ENCODE assay signal across 1 cellular context in the genomic region with DNA sequence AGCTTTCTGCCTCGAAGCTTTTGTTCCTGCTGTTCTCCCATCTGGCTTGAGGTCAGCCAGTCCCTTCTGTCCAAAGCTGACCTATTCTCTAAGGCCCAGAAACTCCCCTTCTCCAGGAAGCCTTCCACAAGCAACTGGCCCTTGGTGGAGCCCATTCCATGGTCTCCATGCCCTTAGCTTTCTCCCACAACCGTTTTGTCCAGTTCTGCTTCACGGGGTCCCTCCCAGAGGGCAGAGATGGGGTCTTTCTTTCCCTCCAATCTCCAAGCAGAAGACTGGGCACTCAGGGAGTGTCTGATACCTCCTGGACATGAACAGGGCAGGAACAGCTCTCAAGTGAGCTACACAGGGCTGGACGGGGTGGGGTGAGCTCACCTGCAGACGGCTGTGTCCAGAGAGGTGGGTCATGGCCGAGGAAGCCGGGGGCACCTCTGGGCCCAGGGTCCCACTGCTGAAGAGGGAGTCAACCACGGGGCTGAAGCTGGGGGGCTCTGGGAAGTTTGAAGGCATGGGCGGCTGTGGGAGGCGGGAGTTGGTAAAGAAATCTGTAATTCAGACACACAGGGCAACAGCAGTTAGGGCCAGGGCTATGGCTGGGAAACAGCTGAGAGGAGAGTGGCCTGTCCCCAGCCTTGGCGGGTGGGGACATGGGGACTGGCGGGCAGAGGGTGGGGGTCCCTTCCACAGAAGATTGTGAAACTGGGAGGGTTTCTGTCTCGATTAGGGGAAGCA.
TF ChIP-seq lines count a peak whose summit lies in the region.

No MANE protein-coding gene starts in this region.

TF ChIP-seq in HepG2, 621 proteins besides CTCF, POLR2A, EP300 and RAD21 (continued from another document and continues in another):
- TF ChIP-seq HNRNPLL (IDR thresholded peaks at IDR 0.05; ENCODE audit: low read depth, low read length, poor library complexity, severe bottlenecking) (peak; percentile 52), ZNF33A (CRISPR knock-in tag; IDR thresholded peaks at IDR 0.05; ENCODE audit: borderline replicate concordance) (no peak), MED1 (CRISPR knock-in tag; IDR thresholded peaks at IDR 0.05) (no peak), PCBP2 (optimal IDR thresholded peaks at IDR 0.05; ENCODE audit: low read depth, low read length, poor library complexity, severe bottlenecking) (peak; percentile 28), MED8 (CRISPR knock-in tag; IDR thresholded peaks at IDR 0.05; ENCODE audit: insufficient replicate concordance) (no peak), ZSCAN25 (CRISPR knock-in tag; IDR thresholded peaks at IDR 0.05) (no peak), SRSF1 (optimal IDR thresholded peaks at IDR 0.05; ENCODE audit: low read depth, low read length) (no peak), TOPORS (CRISPR knock-in tag; IDR thresholded peaks at IDR 0.05) (peak; percentile 45; the same call in 1 of the 2 replicates), IKZF1 (IDR thresholded peaks at IDR 0.05) (no peak), NFRKB (IDR thresholded peaks at IDR 0.05) (no peak), ZNF530 (CRISPR knock-in tag; IDR thresholded peaks at IDR 0.05; ENCODE audit: low read depth) (no peak), ZNF615 (CRISPR knock-in tag; IDR thresholded peaks at IDR 0.05; ENCODE audit: borderline replicate concordance) (no peak), JDP2 (CRISPR knock-in tag; IDR thresholded peaks at IDR 0.05; ENCODE audit: borderline replicate concordance) (no peak), BORCS8-MEF2B (CRISPR knock-in tag; IDR thresholded peaks at IDR 0.05) (0 out of 2 replicates have a peak, but pooled peaks have one; percentile 30), ZNF720 (CRISPR knock-in tag; IDR thresholded peaks at IDR 0.05) (no peak), JUNB (CRISPR knock-in tag; IDR thresholded peaks at IDR 0.05; ENCODE audit: borderline replicate concordance) (0 out of 2 replicates have a peak, but pooled peaks have one; percentile 1), ZFP90 (CRISPR knock-in tag; IDR thresholded peaks at IDR 0.05; ENCODE audit: borderline replicate concordance) (no peak), ZNF12 (CRISPR knock-in tag; IDR thresholded peaks at IDR 0.05) (no peak), NFE2L1 (CRISPR knock-in tag; IDR thresholded peaks at IDR 0.05; ENCODE audit: borderline replicate concordance) (no peak), ZNF589 (CRISPR knock-in tag; conservative IDR thresholded peaks at IDR 0.05) (no peak), KAT7 (CRISPR knock-in tag; IDR thresholded peaks at IDR 0.05; ENCODE audit: borderline replicate concordance) (no peak), CAMTA2 (CRISPR knock-in tag; IDR thresholded peaks at IDR 0.05; ENCODE audit: borderline replicate concordance) (no peak), ZFP36 (IDR thresholded peaks at IDR 0.05; ENCODE audit: borderline replicate concordance, low read depth, low read length, partially characterized antibody) (no peak), MZF1 (CRISPR knock-in tag; IDR thresholded peaks at IDR 0.05; ENCODE audit: borderline replicate concordance) (no peak), ZNF33B (CRISPR knock-in tag; IDR thresholded peaks at IDR 0.05) (no peak), TOE1 (CRISPR knock-in tag; IDR thresholded peaks at IDR 0.05) (no peak), ZNF709 (CRISPR knock-in tag; IDR thresholded peaks at IDR 0.05) (no peak), ZFP41 (CRISPR knock-in tag; IDR thresholded peaks at IDR 0.05; ENCODE audit: borderline replicate concordance) (no peak), CCAR2 (optimal IDR thresholded peaks at IDR 0.05; ENCODE audit: low read depth, low read length) (peak; percentile 61), ZNF30 (CRISPR knock-in tag; IDR thresholded peaks at IDR 0.05) (no peak), GABPA (IDR thresholded peaks at IDR 0.05; ENCODE audit: low read depth, low read length) (no peak), GABPA (CRISPR knock-in tag; IDR thresholded peaks at IDR 0.05; ENCODE audit: low read depth) (no peak), ZNF562 (CRISPR knock-in tag; IDR thresholded peaks at IDR 0.05; ENCODE audit: borderline replicate concordance) (no peak), POGZ (CRISPR knock-in tag; IDR thresholded peaks at IDR 0.05) (no peak)
- TF ChIP-seq, protein P1, sequence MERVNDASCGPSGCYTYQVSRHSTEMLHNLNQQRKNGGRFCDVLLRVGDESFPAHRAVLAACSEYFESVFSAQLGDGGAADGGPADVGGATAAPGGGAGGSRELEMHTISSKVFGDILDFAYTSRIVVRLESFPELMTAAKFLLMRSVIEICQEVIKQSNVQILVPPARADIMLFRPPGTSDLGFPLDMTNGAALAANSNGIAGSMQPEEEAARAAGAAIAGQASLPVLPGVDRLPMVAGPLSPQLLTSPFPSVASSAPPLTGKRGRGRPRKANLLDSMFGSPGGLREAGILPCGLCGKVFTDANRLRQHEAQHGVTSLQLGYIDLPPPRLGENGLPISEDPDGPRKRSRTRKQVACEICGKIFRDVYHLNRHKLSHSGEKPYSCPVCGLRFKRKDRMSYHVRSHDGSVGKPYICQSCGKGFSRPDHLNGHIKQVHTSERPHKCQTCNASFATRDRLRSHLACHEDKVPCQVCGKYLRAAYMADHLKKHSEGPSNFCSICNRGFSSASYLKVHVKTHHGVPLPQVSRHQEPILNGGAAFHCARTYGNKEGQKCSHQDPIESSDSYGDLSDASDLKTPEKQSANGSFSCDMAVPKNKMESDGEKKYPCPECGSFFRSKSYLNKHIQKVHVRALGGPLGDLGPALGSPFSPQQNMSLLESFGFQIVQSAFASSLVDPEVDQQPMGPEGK (CRISPR knock-in tag; IDR thresholded peaks at IDR 0.05), result 0 out of 2 replicates have a peak, but pooled peaks have one; percentile 52
- TF ChIP-seq, protein P2, sequence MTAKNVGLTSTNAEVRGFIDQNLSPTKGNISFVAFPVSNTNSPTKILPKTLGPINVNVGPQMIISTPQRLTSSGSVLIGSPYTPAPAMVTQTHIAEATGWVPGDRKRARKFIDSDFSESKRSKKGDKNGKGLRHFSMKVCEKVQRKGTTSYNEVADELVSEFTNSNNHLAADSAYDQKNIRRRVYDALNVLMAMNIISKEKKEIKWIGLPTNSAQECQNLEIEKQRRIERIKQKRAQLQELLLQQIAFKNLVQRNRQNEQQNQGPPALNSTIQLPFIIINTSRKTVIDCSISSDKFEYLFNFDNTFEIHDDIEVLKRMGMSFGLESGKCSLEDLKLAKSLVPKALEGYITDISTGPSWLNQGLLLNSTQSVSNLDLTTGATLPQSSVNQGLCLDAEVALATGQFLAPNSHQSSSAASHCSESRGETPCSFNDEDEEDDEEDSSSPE (CRISPR knock-in tag; IDR thresholded peaks at IDR 0.05), result no peak
- TF ChIP-seq, protein P3, sequence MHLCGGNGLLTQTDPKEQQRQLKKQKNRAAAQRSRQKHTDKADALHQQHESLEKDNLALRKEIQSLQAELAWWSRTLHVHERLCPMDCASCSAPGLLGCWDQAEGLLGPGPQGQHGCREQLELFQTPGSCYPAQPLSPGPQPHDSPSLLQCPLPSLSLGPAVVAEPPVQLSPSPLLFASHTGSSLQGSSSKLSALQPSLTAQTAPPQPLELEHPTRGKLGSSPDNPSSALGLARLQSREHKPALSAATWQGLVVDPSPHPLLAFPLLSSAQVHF (CRISPR knock-in tag; IDR thresholded peaks at IDR 0.05), result no peak
- TF ChIP-seq, protein P4, sequence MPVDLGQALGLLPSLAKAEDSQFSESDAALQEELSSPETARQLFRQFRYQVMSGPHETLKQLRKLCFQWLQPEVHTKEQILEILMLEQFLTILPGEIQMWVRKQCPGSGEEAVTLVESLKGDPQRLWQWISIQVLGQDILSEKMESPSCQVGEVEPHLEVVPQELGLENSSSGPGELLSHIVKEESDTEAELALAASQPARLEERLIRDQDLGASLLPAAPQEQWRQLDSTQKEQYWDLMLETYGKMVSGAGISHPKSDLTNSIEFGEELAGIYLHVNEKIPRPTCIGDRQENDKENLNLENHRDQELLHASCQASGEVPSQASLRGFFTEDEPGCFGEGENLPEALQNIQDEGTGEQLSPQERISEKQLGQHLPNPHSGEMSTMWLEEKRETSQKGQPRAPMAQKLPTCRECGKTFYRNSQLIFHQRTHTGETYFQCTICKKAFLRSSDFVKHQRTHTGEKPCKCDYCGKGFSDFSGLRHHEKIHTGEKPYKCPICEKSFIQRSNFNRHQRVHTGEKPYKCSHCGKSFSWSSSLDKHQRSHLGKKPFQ (CRISPR knock-in tag; IDR thresholded peaks at IDR 0.05; ENCODE audit: insufficient replicate concordance), result no peak
- TF ChIP-seq, protein P5, sequence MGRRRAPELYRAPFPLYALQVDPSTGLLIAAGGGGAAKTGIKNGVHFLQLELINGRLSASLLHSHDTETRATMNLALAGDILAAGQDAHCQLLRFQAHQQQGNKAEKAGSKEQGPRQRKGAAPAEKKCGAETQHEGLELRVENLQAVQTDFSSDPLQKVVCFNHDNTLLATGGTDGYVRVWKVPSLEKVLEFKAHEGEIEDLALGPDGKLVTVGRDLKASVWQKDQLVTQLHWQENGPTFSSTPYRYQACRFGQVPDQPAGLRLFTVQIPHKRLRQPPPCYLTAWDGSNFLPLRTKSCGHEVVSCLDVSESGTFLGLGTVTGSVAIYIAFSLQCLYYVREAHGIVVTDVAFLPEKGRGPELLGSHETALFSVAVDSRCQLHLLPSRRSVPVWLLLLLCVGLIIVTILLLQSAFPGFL (CRISPR knock-in tag; IDR thresholded peaks at IDR 0.05), result no peak
- TF ChIP-seq, protein P6, sequence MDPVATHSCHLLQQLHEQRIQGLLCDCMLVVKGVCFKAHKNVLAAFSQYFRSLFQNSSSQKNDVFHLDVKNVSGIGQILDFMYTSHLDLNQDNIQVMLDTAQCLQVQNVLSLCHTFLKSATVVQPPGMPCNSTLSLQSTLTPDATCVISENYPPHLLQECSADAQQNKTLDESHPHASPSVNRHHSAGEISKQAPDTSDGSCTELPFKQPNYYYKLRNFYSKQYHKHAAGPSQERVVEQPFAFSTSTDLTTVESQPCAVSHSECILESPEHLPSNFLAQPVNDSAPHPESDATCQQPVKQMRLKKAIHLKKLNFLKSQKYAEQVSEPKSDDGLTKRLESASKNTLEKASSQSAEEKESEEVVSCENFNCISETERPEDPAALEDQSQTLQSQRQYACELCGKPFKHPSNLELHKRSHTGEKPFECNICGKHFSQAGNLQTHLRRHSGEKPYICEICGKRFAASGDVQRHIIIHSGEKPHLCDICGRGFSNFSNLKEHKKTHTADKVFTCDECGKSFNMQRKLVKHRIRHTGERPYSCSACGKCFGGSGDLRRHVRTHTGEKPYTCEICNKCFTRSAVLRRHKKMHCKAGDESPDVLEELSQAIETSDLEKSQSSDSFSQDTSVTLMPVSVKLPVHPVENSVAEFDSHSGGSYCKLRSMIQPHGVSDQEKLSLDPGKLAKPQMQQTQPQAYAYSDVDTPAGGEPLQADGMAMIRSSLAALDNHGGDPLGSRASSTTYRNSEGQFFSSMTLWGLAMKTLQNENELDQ (CRISPR knock-in tag; IDR thresholded peaks at IDR 0.05; ENCODE audit: borderline replicate concordance), result no peak
- TF ChIP-seq, protein P7, sequence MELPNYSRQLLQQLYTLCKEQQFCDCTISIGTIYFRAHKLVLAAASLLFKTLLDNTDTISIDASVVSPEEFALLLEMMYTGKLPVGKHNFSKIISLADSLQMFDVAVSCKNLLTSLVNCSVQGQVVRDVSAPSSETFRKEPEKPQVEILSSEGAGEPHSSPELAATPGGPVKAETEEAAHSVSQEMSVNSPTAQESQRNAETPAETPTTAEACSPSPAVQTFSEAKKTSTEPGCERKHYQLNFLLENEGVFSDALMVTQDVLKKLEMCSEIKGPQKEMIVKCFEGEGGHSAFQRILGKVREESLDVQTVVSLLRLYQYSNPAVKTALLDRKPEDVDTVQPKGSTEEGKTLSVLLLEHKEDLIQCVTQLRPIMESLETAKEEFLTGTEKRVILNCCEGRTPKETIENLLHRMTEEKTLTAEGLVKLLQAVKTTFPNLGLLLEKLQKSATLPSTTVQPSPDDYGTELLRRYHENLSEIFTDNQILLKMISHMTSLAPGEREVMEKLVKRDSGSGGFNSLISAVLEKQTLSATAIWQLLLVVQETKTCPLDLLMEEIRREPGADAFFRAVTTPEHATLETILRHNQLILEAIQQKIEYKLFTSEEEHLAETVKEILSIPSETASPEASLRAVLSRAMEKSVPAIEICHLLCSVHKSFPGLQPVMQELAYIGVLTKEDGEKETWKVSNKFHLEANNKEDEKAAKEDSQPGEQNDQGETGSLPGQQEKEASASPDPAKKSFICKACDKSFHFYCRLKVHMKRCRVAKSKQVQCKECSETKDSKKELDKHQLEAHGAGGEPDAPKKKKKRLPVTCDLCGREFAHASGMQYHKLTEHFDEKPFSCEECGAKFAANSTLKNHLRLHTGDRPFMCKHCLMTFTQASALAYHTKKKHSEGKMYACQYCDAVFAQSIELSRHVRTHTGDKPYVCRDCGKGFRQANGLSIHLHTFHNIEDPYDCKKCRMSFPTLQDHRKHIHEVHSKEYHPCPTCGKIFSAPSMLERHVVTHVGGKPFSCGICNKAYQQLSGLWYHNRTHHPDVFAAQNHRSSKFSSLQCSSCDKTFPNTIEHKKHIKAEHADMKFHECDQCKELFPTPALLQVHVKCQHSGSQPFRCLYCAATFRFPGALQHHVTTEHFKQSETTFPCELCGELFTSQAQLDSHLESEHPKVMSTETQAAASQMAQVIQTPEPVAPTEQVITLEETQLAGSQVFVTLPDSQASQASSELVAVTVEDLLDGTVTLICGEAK (IDR thresholded peaks at IDR 0.05), result no peak
- TF ChIP-seq, protein P7 (CRISPR knock-in tag; IDR thresholded peaks at IDR 0.05), result no peak
